ENCODE assay signal across 8 cellular contexts in genomic region chr12:570237-570925, GRCh38.
DNase-seq lines count a peak whose midpoint lies in the region; ATAC-seq, FAIRE-seq and TF ChIP-seq lines count a peak whose summit lies in the region.

No MANE protein-coding gene starts in this region.

- CTCF ChIA-PET in activated CD4-positive, alpha-beta memory T cell treated with anti-CD3 and anti-CD28 coated beads for 36 hours (lab: Charles Lee), result interaction anchor here (0.6 to 6.6 kb wide), 33 partner anchors 8 to 1396 kb away, joined by 3 to 71 read pairs (median 5); partner anchors contain the start of genes CCDC77, RAD52 and WNK1
- CTCF ChIA-PET in activated CD4-positive, alpha-beta memory T cell treated with anti-CD3 and anti-CD28 coated beads, Interleukin-2, amount 10 ng/mL, durations not matched to agents 7 days and 5 days (lab: Charles Lee), result interaction anchor here (0.5 to 5.7 kb wide), 18 partner anchors 12 to 522 kb away, joined by 3 to 50 read pairs (median 4); partner anchors contain the start of genes RAD52 and WNK1

- no peak for FAIRE-seq in frontal cortex (lab: Jason Lieb, UNC)

- POLR2A ChIA-PET in activated CD4-positive, alpha-beta memory T cell treated with anti-CD3 and anti-CD28 coated beads for 36 hours (lab: Charles Lee), result interaction anchor here (0.5 to 1.0 kb wide), 3 partner anchors 103 to 184 kb away, joined by 3 to 5 read pairs (median 3); no protein-coding TSS in a partner anchor
- POLR2A ChIA-PET in activated CD4-positive, alpha-beta memory T cell treated with anti-CD3 and anti-CD28 coated beads, Interleukin-2, amount 10 ng/mL, durations not matched to agents 7 days and 5 days (lab: Charles Lee), result interaction anchor here (1.1 to 4.9 kb wide), 4 partner anchors 181 to 379 kb away, joined by 3 to 32 read pairs (median 6); partner anchors contain the start of genes RAD52 and WNK1

- ATAC-seq in omental fat pad (ENCODE audit: low FRiP score) (peak; percentile 88), GM19023 (IDR thresholded peaks at IDR 0.05; ENCODE audit: unreplicated experiment) (no peak)
- no peak for ATAC-seq in activated CD4-positive, CD25-positive, alpha-beta regulatory T cell treated with anti-CD3 and anti-CD28 coated beads, Interleukin-2, amount 50 U/mL, for 24 hours

- DNase-seq in activated CD4-positive, alpha-beta memory T cell treated with anti-CD3 and anti-CD28 coated beads for 36 hours, result no peak
- DNase-seq in activated CD4-positive, alpha-beta memory T cell treated with anti-CD3 and anti-CD28 coated beads, Interleukin-2, amount 10 ng/mL, durations not matched to agents 7 days and 5 days, result no peak
- peak; percentile 76 to 79 for DNase-seq in frontal cortex (ENCODE audit: low spot score in 2 of 2)
- DNase-seq in omental fat pad (ENCODE audit: low spot score), result no peak
- DNase-seq in NCI-H446 treated with DMSO at 0.1 percent for 48 hours (lab: John Stamatoyannopoulos, UW), result no peak

- H3K4me1 Mint-ChIP-seq in activated CD4-positive, alpha-beta memory T cell treated with anti-CD3 and anti-CD28 coated beads for 36 hours (ENCODE audit: low read depth), result peaks cover 48% of the 10 kb centered on the region
- H3K4me1 Mint-ChIP-seq in activated CD4-positive, alpha-beta memory T cell treated with anti-CD3 and anti-CD28 coated beads, Interleukin-2, amount 10 ng/mL, durations not matched to agents 7 days and 5 days, result peaks cover 78% of the 10 kb centered on the region

- H3K27me3 Mint-ChIP-seq in activated CD4-positive, alpha-beta memory T cell treated with anti-CD3 and anti-CD28 coated beads for 36 hours, result no peaks in the 10 kb centered on the region
- H3K27me3 Mint-ChIP-seq in activated CD4-positive, alpha-beta memory T cell treated with anti-CD3 and anti-CD28 coated beads, Interleukin-2, amount 10 ng/mL, durations not matched to agents 7 days and 5 days, result no peaks in the 10 kb centered on the region

- no peaks in the 10 kb centered on the region for H3K36me3 Mint-ChIP-seq in activated CD4-positive, alpha-beta memory T cell treated with anti-CD3 and anti-CD28 coated beads for 36 hours
- H3K36me3 Mint-ChIP-seq in activated CD4-positive, alpha-beta memory T cell treated with anti-CD3 and anti-CD28 coated beads, Interleukin-2, amount 10 ng/mL, durations not matched to agents 7 days and 5 days (ENCODE audit: low read depth), result peaks cover 14% of the 10 kb centered on the region

- peak overlapping the region; percentile 79 for H3K4me3 Mint-ChIP-seq in activated CD4-positive, alpha-beta memory T cell treated with anti-CD3 and anti-CD28 coated beads for 36 hours
- no peak overlapping the region for H3K4me3 Mint-ChIP-seq in activated CD4-positive, alpha-beta memory T cell treated with anti-CD3 and anti-CD28 coated beads, Interleukin-2, amount 10 ng/mL, durations not matched to agents 7 days and 5 days

- H3K27ac ChIP-seq in VCaP, result peak overlapping the region; percentile 53; the same call in 1 of the 2 replicates

- H3K9me3 Mint-ChIP-seq in activated CD4-positive, alpha-beta memory T cell treated with anti-CD3 and anti-CD28 coated beads for 36 hours, result no peaks in the 10 kb centered on the region
- H3K9me3 Mint-ChIP-seq in activated CD4-positive, alpha-beta memory T cell treated with anti-CD3 and anti-CD28 coated beads, Interleukin-2, amount 10 ng/mL, durations not matched to agents 7 days and 5 days, result no peaks in the 10 kb centered on the region

- TF ChIP-seq CTCF in VCaP (conservative IDR thresholded peaks at IDR 0.05) (no peak), omental fat pad (IDR thresholded peaks at IDR 0.05) (no peak)

- intact Hi-C loops in activated CD4-positive, alpha-beta memory T cell treated with anti-CD3 and anti-CD28 coated beads for 36 hours (cut with micrococcal nuclease), result loop anchor here (10.0 kb wide), 1 partner anchor 524 kb away; no protein-coding TSS in a partner anchor

- H3K27ac Mint-ChIP-seq in activated CD4-positive, alpha-beta memory T cell treated with anti-CD3 and anti-CD28 coated beads for 36 hours, result no peak overlapping the region
- H3K27ac Mint-ChIP-seq in activated CD4-positive, alpha-beta memory T cell treated with anti-CD3 and anti-CD28 coated beads, Interleukin-2, amount 10 ng/mL, durations not matched to agents 7 days and 5 days, result no peak overlapping the region

Comparison
In these comparisons a context has a peak if more than half of its experiments do, and no peak if none do; other contexts are left out.
1. DNase-seq: peak in frontal cortex (2 of 2); none in activated CD4-positive, alpha-beta memory T cell treated with anti-CD3 and anti-CD28 coated beads for 36 hours (single experiment), activated CD4-positive, alpha-beta memory T cell treated with anti-CD3 and anti-CD28 coated beads, Interleukin-2, amount 10 ng/mL, durations not matched to agents 7 days and 5 days (single experiment), omental fat pad (single experiment) and NCI-H446 treated with DMSO at 0.1 percent for 48 hours (single experiment).